In genomic region chr10:46106410-46107255, GRCh38 we compare ENCODE assay signal across 1 cellular context.
TF ChIP-seq lines count a peak whose summit lies in the region.

No MANE protein-coding gene starts in this region.

TF ChIP-seq in HEK293, 187 proteins besides CTCF, POLR2A, EP300 and RAD21 (continued from another document and continues in another):
- TF ChIP-seq ZNF692 (tag by site-specific recombination; IDR thresholded peaks at IDR 0.05) = peak; percentile 88
- peak; percentile 76 for TF ChIP-seq SP2 (tag by site-specific recombination; IDR thresholded peaks at IDR 0.05)
- peak; percentile 81; the same call in 1 of the 2 replicates for TF ChIP-seq ZNF76 (tag by site-specific recombination; IDR thresholded peaks at IDR 0.05; ENCODE audit: borderline replicate concordance, low read depth)
- TF ChIP-seq ZBTB7A (tag by site-specific recombination; IDR thresholded peaks at IDR 0.05; ENCODE audit: low read depth) = 0 out of 2 replicates have a peak, but pooled peaks have one; percentile 46
- TF ChIP-seq ZNF629 (tag by site-specific recombination; IDR thresholded peaks at IDR 0.05) = peak; percentile 48; the same call in 1 of the 2 replicates
- TF ChIP-seq ZNF610 (tag by site-specific recombination; IDR thresholded peaks at IDR 0.05; ENCODE audit: borderline replicate concordance) = peak; percentile 49; the same call in 1 of the 2 replicates
- peak; percentile 88 for TF ChIP-seq ZBTB6 (tag by site-specific recombination; IDR thresholded peaks at IDR 0.05)
- peak; percentile 73 for TF ChIP-seq ZNF843 (tag by site-specific recombination; IDR thresholded peaks at IDR 0.05)
- peak; percentile 89 for TF ChIP-seq ZNF2 (tag by site-specific recombination; IDR thresholded peaks at IDR 0.05)
- no peak for TF ChIP-seq ZNF37A (tag by site-specific recombination; IDR thresholded peaks at IDR 0.05)
- peak; percentile 70; the same call in 1 of the 2 replicates for TF ChIP-seq ZBTB20 (tag by site-specific recombination; IDR thresholded peaks at IDR 0.05)
- TF ChIP-seq ZNF169 (tag by site-specific recombination; IDR thresholded peaks at IDR 0.05) = no peak
- no peak for TF ChIP-seq ZNF621 (tag by site-specific recombination; IDR thresholded peaks at IDR 0.05)
- peak; percentile 78; the same call in 1 of the 2 replicates for TF ChIP-seq ZSCAN23 (tag by site-specific recombination; IDR thresholded peaks at IDR 0.05)
- no peak for TF ChIP-seq ZNF670 (tag by site-specific recombination; IDR thresholded peaks at IDR 0.05; ENCODE audit: low read depth)
- peak; percentile 53; the same call in 1 of the 2 replicates for TF ChIP-seq ZEB2 (tag by site-specific recombination; IDR thresholded peaks at IDR 0.05)
- TF ChIP-seq ZBTB48 (tag by site-specific recombination; IDR thresholded peaks at IDR 0.05) = peak; percentile 95
- peak; percentile 65; the same call in 1 of the 2 replicates for TF ChIP-seq GLIS2 (tag by site-specific recombination; IDR thresholded peaks at IDR 0.05)
- TF ChIP-seq ZNF146 (tag by site-specific recombination; IDR thresholded peaks at IDR 0.05) = 0 out of 2 replicates have a peak, but pooled peaks have one; percentile 2
- TF ChIP-seq KLF16 (tag by site-specific recombination; IDR thresholded peaks at IDR 0.05) = no peak; the same call in 1 of the 2 replicates
- TF ChIP-seq ZIC2 (tag by site-specific recombination; IDR thresholded peaks at IDR 0.05) = peak; percentile 43; the same call in 1 of the 2 replicates
- peak; percentile 80; the same call in 1 of the 2 replicates for TF ChIP-seq ZNF449 (tag by site-specific recombination; IDR thresholded peaks at IDR 0.05)
- TF ChIP-seq ZSCAN18 (tag by site-specific recombination; IDR thresholded peaks at IDR 0.05) = no peak
- TF ChIP-seq ZNF560 (tag by site-specific recombination; IDR thresholded peaks at IDR 0.05; ENCODE audit: borderline replicate concordance) = no peak
- TF ChIP-seq ZSCAN5A (tag by site-specific recombination; IDR thresholded peaks at IDR 0.05) = peak; percentile 40; the same call in 1 of the 2 replicates
- TF ChIP-seq INSM2 (tag by site-specific recombination; IDR thresholded peaks at IDR 0.05) = peak; percentile 74; the same call in 1 of the 2 replicates
- TF ChIP-seq TRIM28 (IDR thresholded peaks at IDR 0.05; ENCODE audit: borderline replicate concordance, low read length) = peak; percentile 33; the same call in 1 of the 2 replicates
- no peak for TF ChIP-seq GFI1B (tag by site-specific recombination; IDR thresholded peaks at IDR 0.05)
- TF ChIP-seq ZNF561 (tag by site-specific recombination; IDR thresholded peaks at IDR 0.05; ENCODE audit: borderline replicate concordance) = peak; percentile 80; the same call in 1 of the 2 replicates
- TF ChIP-seq KLF17 (tag by site-specific recombination; IDR thresholded peaks at IDR 0.05) = peak; percentile 92
- TF ChIP-seq FEZF1 (tag by site-specific recombination; IDR thresholded peaks at IDR 0.05) = no peak
- TF ChIP-seq ZNF121 (tag by site-specific recombination; IDR thresholded peaks at IDR 0.05) = peak; percentile 54; the same call in 1 of the 2 replicates
- peak; percentile 95 for TF ChIP-seq ZNF600 (tag by site-specific recombination; IDR thresholded peaks at IDR 0.05)
- TF ChIP-seq ZNF221 (tag by site-specific recombination; IDR thresholded peaks at IDR 0.05; ENCODE audit: borderline replicate concordance) = no peak
- TF ChIP-seq ZSCAN30 (tag by site-specific recombination; IDR thresholded peaks at IDR 0.05) = peak; percentile 51; the same call in 1 of the 2 replicates
- no peak for TF ChIP-seq ZNF707 (tag by site-specific recombination; IDR thresholded peaks at IDR 0.05)
- TF ChIP-seq ZNF341 (tag by site-specific recombination; IDR thresholded peaks at IDR 0.05; ENCODE audit: low read depth) = peak; percentile 79
- TF ChIP-seq KLF9 (tag by site-specific recombination; IDR thresholded peaks at IDR 0.05; ENCODE audit: low read depth) = peak; percentile 55
- TF ChIP-seq ZBTB11 (tag by site-specific recombination; conservative IDR thresholded peaks at IDR 0.05; ENCODE audit: low read depth) = peak; percentile 72
- peak; percentile 72 for TF ChIP-seq PRDM1 (tag by site-specific recombination; IDR thresholded peaks at IDR 0.05)
- TF ChIP-seq ZFP3 (tag by site-specific recombination; IDR thresholded peaks at IDR 0.05; ENCODE audit: low read depth) = no peak
- no peak; the same call in 1 of the 2 replicates for TF ChIP-seq ZNF596 (tag by site-specific recombination; IDR thresholded peaks at IDR 0.05)
- TF ChIP-seq ZNF366 (tag by site-specific recombination; conservative IDR thresholded peaks at IDR 0.05) = peak; percentile 96
- peak; percentile 99 for TF ChIP-seq ZNF335 (tag by site-specific recombination; conservative IDR thresholded peaks at IDR 0.05)
- peak; percentile 71 for TF ChIP-seq ZFP69B (tag by site-specific recombination; IDR thresholded peaks at IDR 0.05)
- TF ChIP-seq ZBTB8A (tag by site-specific recombination; IDR thresholded peaks at IDR 0.05) = peak; percentile 97
- peak; percentile 76; the same call in 1 of the 2 replicates for TF ChIP-seq KLF8 (tag by site-specific recombination; IDR thresholded peaks at IDR 0.05)
- peak; percentile 51 for TF ChIP-seq IKZF3 (tag by site-specific recombination; IDR thresholded peaks at IDR 0.05)
- peak; percentile 44; the same call in 1 of the 2 replicates for TF ChIP-seq MYNN (tag by site-specific recombination; IDR thresholded peaks at IDR 0.05; ENCODE audit: borderline replicate concordance)
- peak; percentile 56 for TF ChIP-seq ZNF660 (tag by site-specific recombination; IDR thresholded peaks at IDR 0.05)
- no peak for TF ChIP-seq ZNF274 (IDR thresholded peaks at IDR 0.05; ENCODE audit: low read length)
- TF ChIP-seq ZNF274 (tag by site-specific recombination; IDR thresholded peaks at IDR 0.05; ENCODE audit: borderline replicate concordance) = no peak
- peak; percentile 88 for TF ChIP-seq ZNF501 (tag by site-specific recombination; IDR thresholded peaks at IDR 0.05)
- TF ChIP-seq ZNF24 (tag by site-specific recombination; IDR thresholded peaks at IDR 0.05) = 0 out of 2 replicates have a peak, but pooled peaks have one; percentile 58
- TF ChIP-seq SP7 (tag by site-specific recombination; IDR thresholded peaks at IDR 0.05) = peak; percentile 84
